Comparison of ENCODE assay signal across 8 cellular contexts in the genomic region with DNA sequence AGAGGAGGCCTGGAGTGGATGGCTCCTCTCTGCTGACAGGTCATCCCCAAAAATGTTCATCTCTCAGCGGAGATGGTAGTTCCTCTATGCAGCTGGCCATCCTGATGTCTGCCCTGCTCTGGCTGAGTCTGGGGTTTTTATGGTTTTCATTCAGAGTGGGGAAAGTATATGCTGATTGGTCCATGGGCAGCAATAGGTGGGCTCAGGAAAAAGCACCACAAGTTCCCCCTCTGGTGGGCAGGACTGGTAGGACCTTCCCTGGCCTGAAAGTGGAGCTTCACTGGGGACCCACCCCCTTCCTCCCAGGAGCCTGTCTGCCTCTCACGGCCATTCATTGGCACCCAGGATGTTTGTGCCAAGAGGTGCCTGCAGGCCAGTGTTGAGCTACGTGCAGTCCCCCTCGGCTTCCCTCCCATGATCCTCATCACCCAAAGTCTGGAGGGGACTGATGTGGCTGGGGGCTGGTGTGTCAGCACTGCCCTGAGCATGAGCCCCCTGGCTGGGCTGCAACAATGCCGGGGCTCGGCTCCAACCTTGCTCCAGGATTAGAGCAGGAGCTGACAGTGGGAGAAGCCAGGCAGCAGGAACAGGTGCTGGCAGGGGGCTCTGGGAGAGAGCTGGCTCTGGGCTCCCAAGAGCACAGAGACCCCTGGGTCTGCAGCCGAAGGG. TPM values are rescaled to one million over a fixed set of nuclear protein-coding genes. Genes with fewer than 3 reads are reported as not detected.
DNase-seq lines count a peak whose midpoint lies in the region; ATAC-seq and TF ChIP-seq lines count a peak whose summit lies in the region.

No MANE protein-coding gene starts in this region.

- H3K9me3 ChIP-seq in vagina = no peaks in the 10 kb centered on the region

- no peaks in the 10 kb centered on the region for H3K27me3 ChIP-seq in vagina

- intact Hi-C loops in vagina (cut with DNase I) = no loop called here

- DNase-seq in stimulated activated CD4-positive, alpha-beta T cell treated with anti-CD3 and anti-CD28 coated beads, Interleukin-4, amount 100 ng/mL, for 1 hour = peak; percentile 13
- DNase-seq in stimulated activated CD4-positive, alpha-beta T cell treated with anti-CD3 and anti-CD28 coated beads, Interleukin-2, amount 100 ng/mL, for 48 hours = no peak
- DNase-seq in SK-N-DZ (ENCODE audit: low spot score) (peak; percentile 38), fibroblast of villous mesenchyme (ENCODE audit: low read depth) (peak; percentile 20), HCEC 1CT (no peak), vagina (ENCODE audit: extremely low spot score in 2 of 2) (no peak), NCI-H1930 (lab: John Stamatoyannopoulos, UW) (no peak)

- no peak for TF ChIP-seq POLR2A in vagina (IDR thresholded peaks at IDR 0.05)

- no peak for ATAC-seq in HG03469 (IDR thresholded peaks at IDR 0.05; ENCODE audit: unreplicated experiment)

- no peak overlapping the region for H3K27ac ChIP-seq in vagina

- H3K4me1 ChIP-seq in vagina = no peaks in the 10 kb centered on the region

- no peaks in the 10 kb centered on the region for H3K36me3 ChIP-seq in vagina

- no peak overlapping the region for H3K4me3 ChIP-seq in fibroblast of villous mesenchyme (ENCODE audit: low read depth, low read length)
- no peak overlapping the region for H3K4me3 ChIP-seq in vagina

- TF ChIP-seq CTCF in fibroblast of villous mesenchyme (IDR thresholded peaks at IDR 0.05; ENCODE audit: insufficient read depth, low read depth, low read length) (peak; percentile 52), vagina (IDR thresholded peaks at IDR 0.05) (no peak)

RNA-seq across cellular contexts. Expression of a gene that starts 13.1 kb away (rescaled TPM):
- 82.0 and 88.4 TPM in 2 replicates for polyA plus RNA-seq in SK-N-DZ (2014; cell fraction: cytosol; rRNA removed)
- polyA plus RNA-seq in SK-N-DZ (2014; cell fraction: nucleus; rRNA removed) = 17.1 and 24.0 TPM in 2 replicates
- 74.7 and 87.2 TPM in 2 replicates for total RNA-seq in fibroblast of villous mesenchyme
- total RNA-seq in vagina = 45.2 TPM

RNA-seq across cellular contexts. Expression of a gene that starts 51.5 kb away (rescaled TPM):
- polyA plus RNA-seq in SK-N-DZ (2014; cell fraction: cytosol; rRNA removed) = 0.97 and 1.0 TPM in 2 replicates
- 0.98 and 1.5 TPM in 2 replicates for polyA plus RNA-seq in SK-N-DZ (2014; cell fraction: nucleus; rRNA removed)
- total RNA-seq in fibroblast of villous mesenchyme = 11.9 and 16.0 TPM in 2 replicates
- total RNA-seq in vagina = 10.3 TPM

Comparison
In these comparisons a context has a peak if more than half of its experiments do, and no peak if none do; other contexts are left out.
1. DNase-seq: peak in stimulated activated CD4-positive, alpha-beta T cell treated with anti-CD3 and anti-CD28 coated beads, Interleukin-4, amount 100 ng/mL, for 1 hour (single experiment), SK-N-DZ (single experiment) and fibroblast of villous mesenchyme (single experiment); none in stimulated activated CD4-positive, alpha-beta T cell treated with anti-CD3 and anti-CD28 coated beads, Interleukin-2, amount 100 ng/mL, for 48 hours (0 of 2), HCEC 1CT (single experiment), vagina (0 of 2) and NCI-H1930 (0 of 2).